ENCODE assay signal across 20 cellular contexts in genomic region chr6:135789375-135789774, GRCh38.
DNase-seq lines count a peak whose midpoint lies in the region; ATAC-seq, FAIRE-seq and TF ChIP-seq lines count a peak whose summit lies in the region.
"Had no signal": no experiment of that assay in that cellular context is flagged by ENCODE, and none has a peak within 500 bp of the region (broad histone marks: within the 10 kb centered on the region; RNA-seq: fewer than 3 reads in every experiment).

No MANE protein-coding gene starts in this region.

- no peak overlapping the region for H3K4me3 ChIP-seq in HepG2 (replicated peaks in 1 of 3; ENCODE audit: insufficient read depth in 1 of 3, low read depth in 2 of 3, low read length in 3 of 3)
- no peak overlapping the region for H3K4me3 ChIP-seq in right lobe of liver
- no peak overlapping the region for H3K4me3 ChIP-seq in hepatocyte
- no peak overlapping the region for H3K4me3 ChIP-seq in osteoblast (ENCODE audit: insufficient read depth, low read length)
- H3K4me3 ChIP-seq: BLaER1 had no signal

- intact Hi-C loops in HepG2 (cut with micrococcal nuclease; ENCODE audit: unreplicated experiment) (no loop called here), right lobe of liver (cut with DNase I) (no loop called here)

- TF ChIP-seq RAD21 in HepG2 (CRISPR knock-in tag; IDR thresholded peaks at IDR 0.05): no peak

- in situ Hi-C loops in HepG2 (cut with HindIII; ENCODE audit: extremely low pct_ligation_motif_present, low pct_unique_long_range_greater_than_20kb): no loop called here

- no peaks in the 10 kb centered on the region for H3K9me2 ChIP-seq in hepatocyte (replicated peaks; ENCODE audit: insufficient read depth)

- 16% methylated on average over 5 of the region's 5 CpGs for WGBS in HepG2 (ENCODE audit: low lambda C conversion rate)
- 58% methylated on average over 5 of the region's 5 CpGs for WGBS in right lobe of liver (ENCODE audit: insufficient coverage, low coverage, low lambda C conversion rate, missing lambda C conversion rate)
- 51% methylated on average over 5 of the region's 5 CpGs for WGBS in hepatocyte (ENCODE audit: low lambda C conversion rate, missing lambda C conversion rate)

- TF ChIP-seq EP300 in HepG2 (IDR thresholded peaks at IDR 0.05; ENCODE audit: low read depth in 2 of 2, low read length in 2 of 2): no peak
- no peak for TF ChIP-seq EP300 in HepG2 (CRISPR knock-in tag; IDR thresholded peaks at IDR 0.05; ENCODE audit: borderline replicate concordance)

- no peak for FAIRE-seq in HepG2 (lab: Jason Lieb, UNC)
- FAIRE-seq: D721Med, G401.6, GM12891, H54 had no signal

- H4K20me1 ChIP-seq in HepG2 (ENCODE audit: insufficient read depth, low read length): no peaks in the 10 kb centered on the region
- H4K20me1 ChIP-seq in hepatocyte (ENCODE audit: insufficient read depth, poor library complexity, severe bottlenecking): no peaks in the 10 kb centered on the region
- no peaks in the 10 kb centered on the region for H4K20me1 ChIP-seq in osteoblast (ENCODE audit: insufficient read depth, low read length)
- H4K20me1 ChIP-seq: BLaER1 had no signal

- H3K36me3 ChIP-seq in HepG2 (replicated peaks in 1 of 2; ENCODE audit: control insufficient read depth in 1 of 2, insufficient read depth in 2 of 2, low read length in 2 of 2) (no peaks in the 10 kb centered on the region), right lobe of liver (no peaks in the 10 kb centered on the region), hepatocyte (replicated peaks; ENCODE audit: insufficient read depth, low read depth) (no peaks in the 10 kb centered on the region), osteoblast (ENCODE audit: insufficient read depth, low read length) (no peaks in the 10 kb centered on the region)
- H3K36me3 ChIP-seq: BLaER1 had no signal

- H3K27me3 ChIP-seq in HepG2 (ENCODE audit: control insufficient read depth in 1 of 2, insufficient read depth in 2 of 2, low read length in 2 of 2) (no peaks in the 10 kb centered on the region), right lobe of liver (no peaks in the 10 kb centered on the region), hepatocyte (no peaks in the 10 kb centered on the region), osteoblast (ENCODE audit: insufficient read depth, low read length) (no peaks in the 10 kb centered on the region)
- H3K27me3 ChIP-seq: BLaER1 had no signal

- no peaks in the 10 kb centered on the region for H3K79me2 ChIP-seq in HepG2 (ENCODE audit: insufficient read depth, low read length)
- no peaks in the 10 kb centered on the region for H3K79me2 ChIP-seq in hepatocyte
- H3K79me2 ChIP-seq in osteoblast (ENCODE audit: insufficient read depth, low read length): no peaks in the 10 kb centered on the region

- POLR2A ChIA-PET in HepG2 (lab: Yijun Ruan, JAX): no interaction called here

- TF ChIP-seq POLR2A in HepG2 (IDR thresholded peaks at IDR 0.05; ENCODE audit: insufficient read depth in 1 of 2, low read depth in 2 of 2, low read length in 2 of 2) (no peak), right lobe of liver (IDR thresholded peaks at IDR 0.05) (no peak)

- ATAC-seq in HepG2 (no peak), right lobe of liver (no peak), GM19351 (IDR thresholded peaks at IDR 0.05; ENCODE audit: unreplicated experiment) (no peak)
- ATAC-seq: HCT116 had no signal

- no peak overlapping the region for H3K9ac ChIP-seq in HepG2 (ENCODE audit: insufficient read depth, low read depth, low read length)
- H3K9ac ChIP-seq: BLaER1 had no signal

- no peak for DNase-seq in HepG2 (ENCODE audit: low spot score)
- no peak for DNase-seq in right lobe of liver
- DNase-seq in hepatocyte (ENCODE audit: low spot score): no peak
- DNase-seq in osteoblast (ENCODE audit: insufficient read length, low spot score, missing footprints): no peak
- DNase-seq in D341Med (ENCODE audit: low spot score): no peak
- DNase-seq in C1 segment of cervical spinal cord (lab: John Stamatoyannopoulos, UW): no peak
- DNase-seq in NCI-H526 treated with DMSO at 0.1 percent for 48 hours (lab: John Stamatoyannopoulos, UW): no peak
- DNase-seq: AML-193; CD4-positive, CD25-positive, alpha-beta regulatory T cell; DMS153; DMS79 treated with DMSO at 0.1 percent for 48 hours; EL had no signal

- H3K4me2 ChIP-seq in HepG2 (ENCODE audit: low read depth, low read length): no peak overlapping the region
- H3K4me2 ChIP-seq in hepatocyte: peak overlapping the region; percentile 19
- H3K4me2 ChIP-seq in osteoblast (ENCODE audit: insufficient read depth, low read length): peak overlapping the region; percentile 41
- H3K4me2 ChIP-seq: BLaER1 had no signal

- H2AFZ ChIP-seq in HepG2 (ENCODE audit: low read length) (no peak overlapping the region), hepatocyte (no peak overlapping the region), osteoblast (ENCODE audit: low read length) (peak overlapping the region; percentile 32)

- H3K27ac ChIP-seq in HepG2 (ENCODE audit: extremely low read length, insufficient read depth, low read length): no peak overlapping the region
- H3K27ac ChIP-seq in right lobe of liver: no peak overlapping the region
- no peak overlapping the region for H3K27ac ChIP-seq in hepatocyte
- H3K27ac ChIP-seq in osteoblast (ENCODE audit: low read depth, low read length): no peak overlapping the region
- H3K27ac ChIP-seq: 22Rv1, BLaER1 had no signal

- H3K4me1 ChIP-seq in HepG2 (ENCODE audit: insufficient read depth, low read length): no peaks in the 10 kb centered on the region
- no peaks in the 10 kb centered on the region for H3K4me1 ChIP-seq in right lobe of liver
- no peaks in the 10 kb centered on the region for H3K4me1 ChIP-seq in hepatocyte (ENCODE audit: insufficient read depth)
- H3K4me1 ChIP-seq in osteoblast (ENCODE audit: insufficient read depth, low read length): no peaks in the 10 kb centered on the region
- H3K4me1 ChIP-seq: BLaER1 had no signal

- H3K9me3 ChIP-seq in HepG2 (ENCODE audit: low read length) (no peaks in the 10 kb centered on the region), right lobe of liver (no peaks in the 10 kb centered on the region), hepatocyte (ENCODE audit: low read depth) (no peaks in the 10 kb centered on the region), osteoblast (ENCODE audit: low read depth, low read length) (no peaks in the 10 kb centered on the region)
- H3K9me3 ChIP-seq: BLaER1 had no signal

- CTCF ChIA-PET in HepG2 (lab: Yijun Ruan, JAX; ENCODE audit: low intra/inter-chr PET ratio, low total read pairs): no interaction called here

- BruUV-seq in HepG2 (replicated peaks; lab: Mats Ljungman, UMichigan): no TSS peak

- TF ChIP-seq CTCF in HepG2 (CRISPR knock-in tag; IDR thresholded peaks at IDR 0.05): no peak
- TF ChIP-seq CTCF in right lobe of liver (IDR thresholded peaks at IDR 0.05): no peak
- no peak for TF ChIP-seq CTCF in hepatocyte (IDR thresholded peaks at IDR 0.05; ENCODE audit: poor library complexity)
- TF ChIP-seq CTCF in osteoblast (IDR thresholded peaks at IDR 0.05; ENCODE audit: extremely low read depth, low read depth, low read length): no peak

TF ChIP-seq in HepG2, 621 proteins besides CTCF, POLR2A, EP300 and RAD21:
- TF ChIP-seq MAFF (IDR thresholded peaks at IDR 0.05; ENCODE audit: low read depth, low read length): 0 out of 2 replicates have a peak, but pooled peaks have one; percentile 17
- TF ChIP-seq SPEN (CRISPR knock-in tag; IDR thresholded peaks at IDR 0.05; ENCODE audit: low read depth): no peak
- TF ChIP-seq SMC3 (IDR thresholded peaks at IDR 0.05; ENCODE audit: low read length): no peak
- peak; percentile 27 to 50; a peak in 3 of 4 replicates for TF ChIP-seq MAFK (conservative IDR thresholded peaks at IDR 0.05 in 1 of 2, IDR thresholded peaks at IDR 0.05 in 1 of 2; ENCODE audit: low read length in 2 of 2)
